ENCODE assay signal across 19 cellular contexts in genomic region chr6:98516869-98517268, GRCh38.
"Had no signal": no experiment of that assay in that cellular context is flagged by ENCODE, and none has a peak within 500 bp of the region (broad histone marks: within the 10 kb centered on the region; RNA-seq: fewer than 3 reads in every experiment).

No MANE protein-coding gene starts in this region.

- H3K27ac ChIP-seq: esophagus squamous epithelium, gastroesophageal sphincter, hepatocyte, pancreas, right lobe of liver, suprapubic skin, thyroid gland had no signal

- H3K4me1 ChIP-seq: esophagus squamous epithelium, gastroesophageal sphincter, pancreas, right lobe of liver, suprapubic skin, thyroid gland had no signal

- H3K4me2 ChIP-seq: hepatocyte had no signal

- H3K36me3 ChIP-seq: esophagus squamous epithelium, gastroesophageal sphincter, pancreas, right lobe of liver, suprapubic skin, thyroid gland had no signal

- ATAC-seq: gastroesophageal sphincter; left colon; left ventricle myocardium superior; naive thymus-derived CD4-positive, alpha-beta T cell; pancreas; right lobe of liver; stimulated activated effector memory CD8-positive, alpha-beta T cell treated with anti-CD3 and anti-CD28 coated beads, Interleukin-12 subunit alpha, Interleukin-12 subunit beta, amount 100 ng/mL, for 72 hours; stimulated activated naive CD8-positive, alpha-beta T cell treated with anti-CD3 and anti-CD28 coated beads, Interleukin-15, Interleukin-2, amounts not matched to agents 100 U/mL and 50 U/mL, for 24 hours had no signal

- H3K4me3 ChIP-seq: esophagus squamous epithelium, gastroesophageal sphincter, hepatocyte, lung, pancreas, right lobe of liver, suprapubic skin, thyroid gland had no signal

- DNase-seq: esophagus squamous epithelium; foreskin fibroblast; left colon; left ventricle myocardium superior; mesendoderm; naive thymus-derived CD4-positive, alpha-beta T cell; nephron progenitor cell; occipital lobe; pancreas; right lobe of liver; stimulated activated CD4-positive, alpha-beta T cell treated with anti-CD3 and anti-CD28 coated beads, Interleukin-4, amount 100 ng/mL, for 1 hour; stimulated activated CD8-positive, alpha-beta memory T cell treated with anti-CD3 and anti-CD28 coated beads, Interleukin-4, amount 100 ng/mL, for 48 hours; stimulated activated naive CD8-positive, alpha-beta T cell treated with anti-CD3 and anti-CD28 coated beads, Interleukin-15, Interleukin-2, amounts not matched to agents 100 U/mL and 50 U/mL, for 24 hours; thyroid gland had no signal

- H3K27me3 ChIP-seq: esophagus squamous epithelium, gastroesophageal sphincter, hepatocyte, pancreas, right lobe of liver, suprapubic skin, thyroid gland had no signal

- H2AFZ ChIP-seq: hepatocyte had no signal

- H3K9me3 ChIP-seq: esophagus squamous epithelium, gastroesophageal sphincter, pancreas, right lobe of liver, suprapubic skin, thyroid gland had no signal

- H3K79me2 ChIP-seq: hepatocyte had no signal
